Comparison of ENCODE assay signal across 12 cellular contexts in the genomic region with DNA sequence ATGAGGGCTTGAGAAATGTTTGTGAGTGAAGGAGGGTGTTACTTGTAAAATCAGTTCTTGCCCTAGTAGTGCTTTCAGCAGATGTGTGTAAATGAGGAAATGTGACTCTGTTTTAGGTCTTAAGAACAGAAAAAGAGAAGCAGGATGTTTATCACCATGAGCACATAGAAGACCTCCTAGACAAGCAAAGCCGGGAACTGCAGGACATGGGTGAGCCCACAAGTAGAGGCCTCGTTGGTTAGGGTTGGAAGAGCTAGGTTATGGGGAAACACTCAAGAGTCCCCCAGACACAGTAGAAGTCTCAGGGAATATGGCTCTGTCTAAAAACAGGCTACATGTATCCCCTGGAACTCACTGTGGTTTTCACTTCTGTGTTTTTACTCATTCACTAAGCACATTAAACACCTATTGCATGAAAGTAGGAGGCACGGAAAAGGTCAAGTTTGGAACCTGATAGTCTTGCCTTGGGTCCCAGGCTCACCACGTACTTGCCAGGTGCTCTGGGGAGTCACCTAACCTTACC. TPM values are rescaled to one million over a fixed set of nuclear protein-coding genes. Genes with fewer than 3 reads are reported as not detected.
A peak's percentile ranks its signal among the peaks of the same experiment; 100 is the strongest.
DNase-seq lines count a peak whose midpoint lies in the region; ATAC-seq and TF ChIP-seq lines count a peak whose summit lies in the region.
"Had no signal": no experiment of that assay in that cellular context is flagged by ENCODE, and none has a peak within 500 bp of the region (broad histone marks: within the 10 kb centered on the region; RNA-seq: fewer than 3 reads in every experiment).

No MANE protein-coding gene starts in this region.

- H3K4me1 ChIP-seq in DOHH2 (ENCODE audit: control insufficient read depth, low read length) (peaks cover 20% of the 10 kb centered on the region), Peyer's patch (peaks cover 0 to 4% (median 0%) of the 10 kb centered on the region in 4 donors)
- H3K4me1 ChIP-seq: testis had no signal

- TF ChIP-seq CTCF in DOHH2 (IDR thresholded peaks at IDR 0.05; ENCODE audit: low read depth, low read length, poor library complexity, severe bottlenecking) (no peak), Peyer's patch (IDR thresholded peaks at IDR 0.05) (no peak)

- no peaks in the 10 kb centered on the region for H3K79me2 ChIP-seq in DOHH2 (ENCODE audit: control insufficient read depth, low read length)

- peak overlapping the region; percentile 26 for H3K4me2 ChIP-seq in DOHH2 (ENCODE audit: low read length)

- no peaks in the 10 kb centered on the region for H3K9me2 ChIP-seq in DOHH2 (replicated peaks; ENCODE audit: control insufficient read depth, low read length)

- no peaks in the 10 kb centered on the region for H3K27me3 ChIP-seq in DOHH2 (ENCODE audit: control insufficient read depth, low read length)
- H3K27me3 ChIP-seq in Peyer's patch = no peaks in the 10 kb centered on the region
- H3K27me3 ChIP-seq: testis had no signal

- no peak for TF ChIP-seq POLR2A in Peyer's patch (IDR thresholded peaks at IDR 0.05)

- no peaks in the 10 kb centered on the region for H3F3A ChIP-seq in DOHH2 (ENCODE audit: control insufficient read depth, insufficient read depth)

- H3K27ac ChIP-seq in DOHH2 (ENCODE audit: low read depth, low read length) = peak overlapping the region; percentile 29
- H3K27ac ChIP-seq in Peyer's patch = peak overlapping the region in 3 of 4 donors; percentile 35 to 70 (median 63)
- H3K27ac ChIP-seq: testis had no signal

- peak in 1 of 3 donors; percentile 39 for DNase-seq in Peyer's patch
- no peak for DNase-seq in HT-29 (ENCODE audit: low spot score)
- DNase-seq in D341Med (ENCODE audit: low spot score) = no peak
- DNase-seq in NCI-H2081 (lab: John Stamatoyannopoulos, UW) = no peak
- no peak for DNase-seq in NCI-H2029 (lab: John Stamatoyannopoulos, UW)
- DNase-seq: NCI-H1436 treated with DMSO at 0.1 percent for 48 hours, testis had no signal

- H3K9me3 ChIP-seq in DOHH2 (ENCODE audit: control insufficient read depth, insufficient read depth, low read length) = no peaks in the 10 kb centered on the region
- H3K9me3 ChIP-seq in Peyer's patch = no peaks in the 10 kb centered on the region
- H3K9me3 ChIP-seq: testis had no signal

- H4K20me1 ChIP-seq in DOHH2 (ENCODE audit: control insufficient read depth, insufficient read depth, low read depth, low read length) = no peaks in the 10 kb centered on the region

- H3K4me3 ChIP-seq in DOHH2 (ENCODE audit: low read length) (no peak overlapping the region; the same call in 1 of the 2 replicates), Peyer's patch (no peak overlapping the region)
- H3K4me3 ChIP-seq: skin epidermis, testis had no signal

- peak; percentile 77 for ATAC-seq in GM19455 (IDR thresholded peaks at IDR 0.05; ENCODE audit: unreplicated experiment)
- ATAC-seq in HG03064 (IDR thresholded peaks at IDR 0.05; ENCODE audit: low read depth, unreplicated experiment) = peak; percentile 71
- ATAC-seq: SK-N-SH treated with all-trans-retinoic acid at 6 μM for 48 hours had no signal

- no peaks in the 10 kb centered on the region for H3K36me3 ChIP-seq in DOHH2 (ENCODE audit: control insufficient read depth, low read length)
- H3K36me3 ChIP-seq in Peyer's patch = no peaks in the 10 kb centered on the region

RNA-seq across cellular contexts. Expression of a gene that starts 48.5 kb away (rescaled TPM):
- 10 to 100 TPM; 14.0 to 87.7 (median 74.8) TPM for total RNA-seq in Peyer's patch
- 64.2 and 65.2 TPM in 2 replicates for total RNA-seq in HT-29 (2014; rRNA removed; shearing (Covaris generic))

RNA-seq across cellular contexts. Expression of a gene that starts 49.2 kb away (rescaled TPM):
- total RNA-seq in Peyer's patch = not detected
- 0.38 and 0.99 TPM in 2 replicates for total RNA-seq in HT-29 (2014; rRNA removed; shearing (Covaris generic))

RNA-seq across cellular contexts. Expression of a gene that starts 49.2 kb away (rescaled TPM):
- total RNA-seq in Peyer's patch = 10 to 100 TPM; 12.8 to 62.7 (median 23.3) TPM
- total RNA-seq in HT-29 (2014; rRNA removed; shearing (Covaris generic)) = 112 and 134 TPM in 2 replicates
